ENCODE assay signal across 8 cellular contexts in genomic region chr16:50245417-50246298, GRCh38. TPM values are rescaled to one million over a fixed set of nuclear protein-coding genes. Genes with fewer than 3 reads are reported as not detected.
DNase-seq lines count a peak whose midpoint lies in the region; ATAC-seq, FAIRE-seq and TF ChIP-seq lines count a peak whose summit lies in the region.

No MANE protein-coding gene starts in this region.

- H3K27ac ChIP-seq in HEK293 (ENCODE audit: extremely low read depth, low read depth, low read length), result peak overlapping the region; percentile 73; the same call in 1 of the 2 replicates
- peak overlapping the region; percentile 75 to 93 (median 84) for H3K27ac ChIP-seq in esophagus squamous epithelium
- H3K27ac ChIP-seq in thoracic aorta, result no peak overlapping the region

- peak; percentile 72 to 87 for ATAC-seq in naive thymus-derived CD8-positive, alpha-beta T cell
- ATAC-seq in thoracic aorta (ENCODE audit: insufficient number of reproducible peaks, low FRiP score, low read depth), result peak; percentile 3

- TF ChIP-seq CTCF in HEK293 (tag by site-specific recombination; IDR thresholded peaks at IDR 0.05) (no peak), esophagus squamous epithelium (IDR thresholded peaks at IDR 0.05) (peak in 4 of 6 experiments; percentile 5 to 13 (median 8)), thoracic aorta (IDR thresholded peaks at IDR 0.05) (no peak)

- POLR2A ChIA-PET in HEK293 (lab: Yijun Ruan, JAX), result interaction anchor here (0.8 to 1.0 kb wide), 2 partner anchors 9 to 65 kb away, joined by 3 to 5 read pairs; no protein-coding TSS in a partner anchor
- POLR2A ChIA-PET in naive thymus-derived CD8-positive, alpha-beta T cell (lab: Charles Lee), result interaction anchor here (0.7 to 1.7 kb wide), 4 partner anchors 15 to 109 kb away, joined by 3 to 10 read pairs (median 4); no protein-coding TSS in a partner anchor

- no peaks in the 10 kb centered on the region for H3K9me3 Mint-ChIP-seq in naive thymus-derived CD8-positive, alpha-beta T cell

- H3K27me3 ChIP-seq in esophagus squamous epithelium (peaks cover 0 to 13% (median 0%) of the 10 kb centered on the region in 4 donors), thoracic aorta (replicated peaks; ENCODE audit: insufficient read depth) (no peaks in the 10 kb centered on the region)

- peaks cover 0 to 3% (median 0%) of the 10 kb centered on the region in 5 donors for H3K27me3 Mint-ChIP-seq in naive thymus-derived CD8-positive, alpha-beta T cell

- H3K4me1 ChIP-seq in HEK293 (ENCODE audit: control insufficient read depth, insufficient read depth, low read length), result peaks cover 7% of the 10 kb centered on the region; the same call in 1 of the 2 replicates
- peaks cover 13 to 30% (median 18%) of the 10 kb centered on the region in 3 donors for H3K4me1 ChIP-seq in esophagus squamous epithelium
- peaks cover under 1 to 36% of the 10 kb centered on the region in 2 donors for H3K4me1 ChIP-seq in thoracic aorta (ENCODE audit: control insufficient read depth in 1 of 2, low read depth in 2 of 2)

- FAIRE-seq in GM12891 (lab: Jason Lieb, UNC), result peak; percentile 56

- H3K9me3 ChIP-seq in HEK293 (ENCODE audit: control insufficient read depth, insufficient read depth, low read depth, low read length), result no peaks in the 10 kb centered on the region
- no peaks in the 10 kb centered on the region for H3K9me3 ChIP-seq in esophagus squamous epithelium
- H3K9me3 ChIP-seq in thoracic aorta, result no peaks in the 10 kb centered on the region

- peak overlapping the region; percentile 63 to 86 (median 78) for H3K4me3 Mint-ChIP-seq in naive thymus-derived CD8-positive, alpha-beta T cell

- WGBS in esophagus squamous epithelium, 2 donors, result 0 to 4% methylated on average over 2 to 3 of the region's 74 CpGs

- CTCF ChIA-PET in HEK293 (lab: Yijun Ruan, JAX), result interaction anchor here (0.7 to 1.2 kb wide), 5 partner anchors 8 to 25 kb away, joined by 3 to 4 read pairs (median 3); no protein-coding TSS in a partner anchor

- peak overlapping the region in 4 of 10 donors; percentile 28 to 82 (median 61) for H3K27ac Mint-ChIP-seq in naive thymus-derived CD8-positive, alpha-beta T cell

- TF ChIP-seq POLR2A in GM12891 (IDR thresholded peaks at IDR 0.05; ENCODE audit: low read depth, low read length) (no peak), esophagus squamous epithelium (IDR thresholded peaks at IDR 0.05) (no peak)

- H3K36me3 Mint-ChIP-seq in naive thymus-derived CD8-positive, alpha-beta T cell, result no peaks in the 10 kb centered on the region

- intact Hi-C loops in esophagus squamous epithelium (cut with DNase I), result loop anchor here (10.0 kb wide), 1 partner anchor 109 kb away; no protein-coding TSS in a partner anchor

- DNase-seq in GM12891 (ENCODE audit: insufficient read length, low spot score), result peak; percentile 86
- peak; percentile 35 for DNase-seq in NCI-H146 (lab: John Stamatoyannopoulos, UW)
- DNase-seq in activated CD8-positive, alpha-beta memory T cell treated with anti-CD3 and anti-CD28 coated beads, Interleukin-2, amount 50 U/mL, for 4 hours, result peak; percentile 72
- DNase-seq in esophagus squamous epithelium (lab: John Stamatoyannopoulos, UW), result no peak
- peak in 6 of 10 donors; percentile 25 to 49 (median 34) for DNase-seq in naive thymus-derived CD8-positive, alpha-beta T cell
- no peak for DNase-seq in thoracic aorta (ENCODE audit: low spot score)
- no peak for DNase-seq in mucosa of gallbladder (ENCODE audit: low spot score)

- peak overlapping the region; percentile 56 for H3K4me3 ChIP-seq in HEK293 (ENCODE audit: low read depth, low read length)
- H3K4me3 ChIP-seq in esophagus squamous epithelium, result peak overlapping the region; percentile 48 to 83 (median 70)
- H3K4me3 ChIP-seq in thoracic aorta, result peak overlapping the region; percentile 76

- H3K4me1 Mint-ChIP-seq in naive thymus-derived CD8-positive, alpha-beta T cell, result peaks cover 6 to 25% (median 15%) of the 10 kb centered on the region in 4 donors

- no peaks in the 10 kb centered on the region for H3K36me3 ChIP-seq in HEK293 (ENCODE audit: control insufficient read depth in 2 of 2, insufficient read depth in 1 of 2, low read length in 2 of 2)
- no peaks in the 10 kb centered on the region for H3K36me3 ChIP-seq in esophagus squamous epithelium
- H3K36me3 ChIP-seq in thoracic aorta, result no peaks in the 10 kb centered on the region

TF ChIP-seq in GM12891, 5 proteins besides CTCF, POLR2A, EP300 and RAD21:
- TF ChIP-seq PAX5 (IDR thresholded peaks at IDR 0.05; ENCODE audit: insufficient read depth, low read length, severe bottlenecking), result no peak
TF ChIP-seq in GM12891: peak in this region for 0.

TF ChIP-seq in HEK293, 187 proteins besides CTCF, POLR2A, EP300 and RAD21 (continues in another document):
- no peak for TF ChIP-seq ZNF274 (IDR thresholded peaks at IDR 0.05; ENCODE audit: low read length)
- no peak for TF ChIP-seq ZNF274 (tag by site-specific recombination; IDR thresholded peaks at IDR 0.05; ENCODE audit: borderline replicate concordance)
- no peak for TF ChIP-seq ZNF416 (tag by site-specific recombination; IDR thresholded peaks at IDR 0.05)
- no peak for TF ChIP-seq ZNF239 (tag by site-specific recombination; IDR thresholded peaks at IDR 0.05)
- no peak for TF ChIP-seq ZNF791 (tag by site-specific recombination; IDR thresholded peaks at IDR 0.05)
- TF ChIP-seq ZNF548 (tag by site-specific recombination; IDR thresholded peaks at IDR 0.05), result no peak
- TF ChIP-seq SP2 (tag by site-specific recombination; IDR thresholded peaks at IDR 0.05), result peak; percentile 52
- TF ChIP-seq ZNF133 (tag by site-specific recombination; IDR thresholded peaks at IDR 0.05), result no peak
- TF ChIP-seq ZNF677 (tag by site-specific recombination; IDR thresholded peaks at IDR 0.05), result no peak
- TF ChIP-seq KLF1 (tag by site-specific recombination; IDR thresholded peaks at IDR 0.05), result peak; percentile 69; the same call in 1 of the 2 replicates
- no peak for TF ChIP-seq ZBTB17 (tag by site-specific recombination; IDR thresholded peaks at IDR 0.05)
- no peak for TF ChIP-seq ZNF292 (tag by site-specific recombination; IDR thresholded peaks at IDR 0.05; ENCODE audit: borderline replicate concordance, low read depth)
- no peak for TF ChIP-seq ZNF202 (tag by site-specific recombination; IDR thresholded peaks at IDR 0.05; ENCODE audit: borderline replicate concordance)
- peak; percentile 56 for TF ChIP-seq ZIC2 (tag by site-specific recombination; IDR thresholded peaks at IDR 0.05)
- TF ChIP-seq GLIS1 (tag by site-specific recombination; IDR thresholded peaks at IDR 0.05), result peak; percentile 9; the same call in 1 of the 2 replicates
- TF ChIP-seq TSHZ1 (tag by site-specific recombination; IDR thresholded peaks at IDR 0.05; ENCODE audit: borderline replicate concordance), result no peak
- TF ChIP-seq KLF17 (tag by site-specific recombination; IDR thresholded peaks at IDR 0.05), result peak; percentile 46; the same call in 1 of the 2 replicates
- TF ChIP-seq ZNF26 (tag by site-specific recombination; IDR thresholded peaks at IDR 0.05), result no peak
- no peak for TF ChIP-seq ZBTB48 (tag by site-specific recombination; IDR thresholded peaks at IDR 0.05)

RNA-seq across cellular contexts. Expression of gene ADCY7, which starts 20.7 kb away (rescaled TPM):
- 23.7 TPM for polyA plus RNA-seq in GM12891 (2012; ENCODE audit: low read depth, missing spikeins)
- total RNA-seq in esophagus squamous epithelium, result 10 to 100 TPM; 21.2 to 23.9 (median 23.3) TPM
- total RNA-seq in naive thymus-derived CD8-positive, alpha-beta T cell, result 100 to 1,000 TPM; 133 to 135 TPM
- polyA plus RNA-seq in naive thymus-derived CD8-positive, alpha-beta T cell, result 10 to 100 TPM; 60.1 to 72.8 (median 64.6) TPM
- total RNA-seq in thoracic aorta, result 10 to 100 TPM; 35.9 to 39.8 TPM
- total RNA-seq in mucosa of gallbladder, result 46.0 TPM

Comparison
In these comparisons a context has a peak if more than half of its experiments do, and no peak if none do; other contexts are left out.
1. DNase-seq: peak in GM12891 (single experiment), NCI-H146 (single experiment), activated CD8-positive, alpha-beta memory T cell treated with anti-CD3 and anti-CD28 coated beads, Interleukin-2, amount 50 U/mL, for 4 hours (single experiment) and naive thymus-derived CD8-positive, alpha-beta T cell (6 of 10); none in esophagus squamous epithelium (single experiment), thoracic aorta (single experiment) and mucosa of gallbladder (single experiment).
2. H3K27ac ChIP-seq: peak in HEK293 (single experiment) and esophagus squamous epithelium (4 of 4); none in thoracic aorta (0 of 2).
3. CTCF ChIP-seq: peak in esophagus squamous epithelium (4 of 6); none in HEK293 (single experiment) and thoracic aorta (single experiment).
4. Peak in every context shown above with its lines, with median percentiles within 50 percentile points of each other: H3K4me3 ChIP-seq.